In genomic region chr6:56927538-56928453, GRCh38 we compare ENCODE assay signal across 15 cellular contexts. TPM values are rescaled to one million over a fixed set of nuclear protein-coding genes. Genes with fewer than 3 reads are reported as not detected.
A peak's percentile ranks its signal among the peaks of the same experiment; 100 is the strongest.
DNase-seq lines count a peak whose midpoint lies in the region; ATAC-seq, FAIRE-seq and TF ChIP-seq lines count a peak whose summit lies in the region.
"Had no signal": no experiment of that assay in that cellular context is flagged by ENCODE, and none has a peak within 500 bp of the region (broad histone marks: within the 10 kb centered on the region; RNA-seq: fewer than 3 reads in every experiment).

No MANE protein-coding gene starts in this region.

- H3K9me3 ChIP-seq in skeletal muscle satellite cell (replicated peaks; ENCODE audit: low read length) = no peaks in the 10 kb centered on the region
- H3K9me3 ChIP-seq: esophagus muscularis mucosa, SJCRH30 had no signal

- no peak overlapping the region for H3K9ac ChIP-seq in skeletal muscle satellite cell (ENCODE audit: low read depth, low read length)

- no peak for ATAC-seq in HG02840 (IDR thresholded peaks at IDR 0.05; ENCODE audit: low FRiP score, unreplicated experiment)

- no peak for TF ChIP-seq POLR2A in H54 (IDR thresholded peaks at IDR 0.05; ENCODE audit: low read depth, low read length)

- H3K4me3 ChIP-seq in choroid plexus epithelial cell (ENCODE audit: low read depth, low read length) (no peak overlapping the region), skeletal muscle satellite cell (ENCODE audit: low read length) (no peak overlapping the region)
- H3K4me3 ChIP-seq: esophagus muscularis mucosa, SJCRH30 had no signal

- H3K27me3 ChIP-seq in skeletal muscle satellite cell (ENCODE audit: control insufficient read depth, insufficient read depth, low read length) = no peaks in the 10 kb centered on the region
- H3K27me3 ChIP-seq: esophagus muscularis mucosa, SJCRH30 had no signal

- FAIRE-seq in H54 (lab: Jason Lieb, UNC) = peak; percentile 91

- H3K4me1 ChIP-seq in skeletal muscle satellite cell (ENCODE audit: control insufficient read depth, insufficient read depth, low read length) = peaks cover 17% of the 10 kb centered on the region
- H3K4me1 ChIP-seq: esophagus muscularis mucosa, SJCRH30 had no signal

- DNase-seq in H54 (ENCODE audit: insufficient read length, low spot score) (no peak), NOMO-1 treated with dmso at 0.1 percent for 144 hours (lab: John Stamatoyannopoulos, UW; ENCODE audit: unreplicated experiment) (peak; percentile 42), choroid plexus epithelial cell (ENCODE audit: low read depth) (peak; percentile 30), NCI-H1048 (lab: John Stamatoyannopoulos, UW) (no peak)
- no peak for DNase-seq in stimulated activated CD4-positive, alpha-beta T cell treated with anti-CD3 and anti-CD28 coated beads, Interleukin-4, amount 100 ng/mL, for 24 hours
- DNase-seq: activated CD4-positive, CD25-positive, alpha-beta regulatory T cell; activated CD8-positive, alpha-beta memory T cell treated with anti-CD3 and anti-CD28 coated beads, Interleukin-2, amount 50 U/mL, for 48 hours; NCI-H1930; NCI-H82; nucleus accumbens; SJCRH30; substantia nigra had no signal

- peak overlapping the region; percentile 19 for H3K4me2 ChIP-seq in skeletal muscle satellite cell (ENCODE audit: low read length)

- peaks cover 3% of the 10 kb centered on the region for H3K36me3 ChIP-seq in skeletal muscle satellite cell (ENCODE audit: insufficient read depth, low read length)
- H3K36me3 ChIP-seq: esophagus muscularis mucosa, SJCRH30 had no signal

- TF ChIP-seq CTCF in choroid plexus epithelial cell (conservative IDR thresholded peaks at IDR 0.05; ENCODE audit: low read depth, low read length) = no peak

RNA-seq across cellular contexts. Expression of gene BEND6, which starts 27.1 kb away (rescaled TPM):
- total RNA-seq in skeletal muscle satellite cell (2012; rRNA removed) = 7.9 and 8.3 TPM in 2 replicates

Comparison
In these comparisons a context has a peak if more than half of its experiments do, and no peak if none do; other contexts are left out.
1. DNase-seq: peak in NOMO-1 treated with dmso at 0.1 percent for 144 hours (single experiment) and choroid plexus epithelial cell (single experiment); none in H54 (single experiment), stimulated activated CD4-positive, alpha-beta T cell treated with anti-CD3 and anti-CD28 coated beads, Interleukin-4, amount 100 ng/mL, for 24 hours (single experiment) and NCI-H1048 (single experiment).